ENCODE assay signal across 21 cellular contexts in genomic region chr2:33230133-33230618, GRCh38.
DNase-seq lines count a peak whose midpoint lies in the region; ATAC-seq and TF ChIP-seq lines count a peak whose summit lies in the region.
"Had no signal": no experiment of that assay in that cellular context is flagged by ENCODE, and none has a peak within 500 bp of the region (broad histone marks: within the 10 kb centered on the region; RNA-seq: fewer than 3 reads in every experiment).

No MANE protein-coding gene starts in this region.

- H3K4me3 Mint-ChIP-seq in GM23338: no peak overlapping the region
- H3K4me3 Mint-ChIP-seq: activated CD4-positive, alpha-beta memory T cell treated with anti-CD3 and anti-CD28 coated beads for 36 hours; B cell; memory B cell; naive B cell had no signal

- H3K27ac Mint-ChIP-seq in GM23338: no peak overlapping the region
- H3K27ac Mint-ChIP-seq: activated CD4-positive, alpha-beta memory T cell treated with anti-CD3 and anti-CD28 coated beads for 36 hours; B cell; memory B cell had no signal

- DNase-seq in DMS153 (lab: John Stamatoyannopoulos, UW) (peak; percentile 42), DMS153 treated with DMSO at 0.1 percent for 48 hours (lab: John Stamatoyannopoulos, UW; ENCODE audit: unreplicated experiment) (no peak), NCI-H146 treated with DMSO at 0.1 percent for 48 hours (lab: John Stamatoyannopoulos, UW; ENCODE audit: unreplicated experiment) (peak; percentile 49), osteoblast (ENCODE audit: insufficient read length, low spot score, missing footprints) (no peak), GM10248 (ENCODE audit: extremely low spot score) (no peak), nucleus accumbens (lab: John Stamatoyannopoulos, UW) (no peak), GM23338 (ENCODE audit: low spot score) (no peak)
- DNase-seq: activated CD4-positive, alpha-beta memory T cell treated with anti-CD3 and anti-CD28 coated beads for 36 hours; activated CD4-positive, CD25-positive, alpha-beta regulatory T cell; activated gamma-delta T cell; colonic mucosa; naive B cell; NCI-H1092; NCI-H510A; stimulated activated CD4-positive, alpha-beta T cell treated with anti-CD3 and anti-CD28 coated beads, Interleukin-4, amount 100 ng/mL, for 24 hours; stimulated activated naive CD4-positive, alpha-beta T cell treated with Interleukin-2 at 50 U/mL for 16 hours had no signal

- no peak overlapping the region for H2AFZ ChIP-seq in OCI-LY3 (ENCODE audit: low read depth, low read length)
- no peak overlapping the region for H2AFZ ChIP-seq in osteoblast (ENCODE audit: low read length)
- no peak overlapping the region for H2AFZ ChIP-seq in GM23338

- 0 out of 2 replicates have a peak, but pooled peaks cover 3% of the 10 kb centered on the region for H3K9me2 ChIP-seq in GM23338 (ENCODE audit: insufficient read depth)

- no peaks in the 10 kb centered on the region for H3F3A ChIP-seq in GM23338 (replicated peaks; ENCODE audit: low read depth)

- H3K4me3 ChIP-seq in OCI-LY3 (ENCODE audit: low read length) (no peak overlapping the region), osteoblast (ENCODE audit: insufficient read depth, low read length) (no peak overlapping the region), GM23338 (no peak overlapping the region)
- H3K4me3 ChIP-seq: colonic mucosa, tibial nerve had no signal

- H3K36me3 ChIP-seq in OCI-LY3 (replicated peaks; ENCODE audit: low read depth, low read length) (no peaks in the 10 kb centered on the region), osteoblast (ENCODE audit: insufficient read depth, low read length) (peaks cover 3% of the 10 kb centered on the region), GM23338 (ENCODE audit: insufficient read depth) (no peaks in the 10 kb centered on the region)
- H3K36me3 ChIP-seq: colonic mucosa, tibial nerve had no signal

- H4K20me1 ChIP-seq in OCI-LY3 (ENCODE audit: insufficient read depth, low read length): no peaks in the 10 kb centered on the region
- H4K20me1 ChIP-seq in osteoblast (ENCODE audit: insufficient read depth, low read length): no peaks in the 10 kb centered on the region
- H4K20me1 ChIP-seq in GM23338 (replicated peaks; ENCODE audit: insufficient read depth): no peaks in the 10 kb centered on the region

- peaks cover 8% of the 10 kb centered on the region for H3K36me3 Mint-ChIP-seq in GM23338 (ENCODE audit: low read depth)
- H3K36me3 Mint-ChIP-seq: activated CD4-positive, alpha-beta memory T cell treated with anti-CD3 and anti-CD28 coated beads for 36 hours; memory B cell; naive B cell had no signal

- CTCF ChIA-PET in GM10248 (lab: Yijun Ruan, JAX): no interaction called here

- H3K79me2 ChIP-seq in OCI-LY3 (ENCODE audit: low read length) (no peaks in the 10 kb centered on the region), osteoblast (ENCODE audit: insufficient read depth, low read length) (peaks cover 3% of the 10 kb centered on the region), GM23338 (replicated peaks; ENCODE audit: insufficient read depth) (no peaks in the 10 kb centered on the region)

- H3K27me3 ChIP-seq in OCI-LY3 (ENCODE audit: low read depth, low read length): no peaks in the 10 kb centered on the region
- H3K27me3 ChIP-seq in osteoblast (ENCODE audit: insufficient read depth, low read length): no peaks in the 10 kb centered on the region
- H3K27me3 ChIP-seq in GM23338 (ENCODE audit: insufficient read depth): no peaks in the 10 kb centered on the region
- H3K27me3 ChIP-seq: colonic mucosa, tibial nerve had no signal

- H3K9me3 Mint-ChIP-seq in GM23338: no peaks in the 10 kb centered on the region; the same call in 2 of the 3 replicates
- H3K9me3 Mint-ChIP-seq: memory B cell had no signal

- peaks cover 2% of the 10 kb centered on the region; the same call in 2 of the 3 replicates for H3K4me1 Mint-ChIP-seq in GM23338
- H3K4me1 Mint-ChIP-seq: B cell, memory B cell, naive B cell had no signal

- ATAC-seq in GM23338: no peak

- H3K27ac ChIP-seq in OCI-LY3 (ENCODE audit: low read length) (no peak overlapping the region), osteoblast (ENCODE audit: low read depth, low read length) (peak overlapping the region; percentile 66), GM23338 (ENCODE audit: low read depth) (no peak overlapping the region)
- H3K27ac ChIP-seq: 22Rv1, colonic mucosa, tibial nerve had no signal

- H3K4me2 ChIP-seq in OCI-LY3 (ENCODE audit: low read length): peak overlapping the region; percentile 18
- H3K4me2 ChIP-seq in osteoblast (ENCODE audit: insufficient read depth, low read length): peak overlapping the region; percentile 50
- H3K4me2 ChIP-seq in GM23338: no peak overlapping the region

- H3K9me3 ChIP-seq in OCI-LY3 (ENCODE audit: insufficient read depth, low read length) (no peaks in the 10 kb centered on the region), osteoblast (ENCODE audit: low read depth, low read length) (no peaks in the 10 kb centered on the region)
- H3K9me3 ChIP-seq: colonic mucosa, tibial nerve had no signal

- H3K9ac ChIP-seq in OCI-LY3 (ENCODE audit: low read length): no peak overlapping the region

- H3K4me1 ChIP-seq in OCI-LY3 (ENCODE audit: low read length): peaks cover 9% of the 10 kb centered on the region
- H3K4me1 ChIP-seq in osteoblast (ENCODE audit: insufficient read depth, low read length): peaks cover 24% of the 10 kb centered on the region
- no peaks in the 10 kb centered on the region for H3K4me1 ChIP-seq in GM23338 (ENCODE audit: insufficient read depth)
- H3K4me1 ChIP-seq: colonic mucosa had no signal

- POLR2A ChIA-PET in GM10248 (lab: Yijun Ruan, JAX): no interaction called here

- TF ChIP-seq CTCF in OCI-LY3 (IDR thresholded peaks at IDR 0.05; ENCODE audit: low read depth, low read length) (no peak), osteoblast (IDR thresholded peaks at IDR 0.05; ENCODE audit: extremely low read depth, low read depth, low read length) (no peak), GM10248 (IDR thresholded peaks at IDR 0.05; ENCODE audit: control extremely low read depth, extremely low read depth, low read depth, missing control alignments) (no peak), GM23338 (conservative IDR thresholded peaks at IDR 0.05; ENCODE audit: low read depth in 2 of 2) (no peak)

- no peaks in the 10 kb centered on the region for H3K27me3 Mint-ChIP-seq in GM23338 (ENCODE audit: insufficient read depth, low read depth, poor library complexity)

TF ChIP-seq in GM23338, 12 proteins besides CTCF, POLR2A, EP300 and RAD21 (continues in another document):
- TF ChIP-seq EZH2 (IDR thresholded peaks at IDR 0.05; ENCODE audit: low read depth, unreplicated experiment) (no peak), EZH2phosphoT487 (IDR thresholded peaks at IDR 0.05; ENCODE audit: unreplicated experiment) (no peak), ZNF462 (CRISPR knock-in tag; IDR thresholded peaks at IDR 0.05) (no peak)

Comparison
In these comparisons a context has a peak if more than half of its experiments do, and no peak if none do; other contexts are left out.
1. DNase-seq: peak in DMS153 (single experiment) and NCI-H146 treated with DMSO at 0.1 percent for 48 hours (single experiment); none in DMS153 treated with DMSO at 0.1 percent for 48 hours (single experiment), osteoblast (single experiment), GM10248 (single experiment), nucleus accumbens (0 of 56) and GM23338 (single experiment).